ENCODE assay signal across 7 cellular contexts in the genomic region with DNA sequence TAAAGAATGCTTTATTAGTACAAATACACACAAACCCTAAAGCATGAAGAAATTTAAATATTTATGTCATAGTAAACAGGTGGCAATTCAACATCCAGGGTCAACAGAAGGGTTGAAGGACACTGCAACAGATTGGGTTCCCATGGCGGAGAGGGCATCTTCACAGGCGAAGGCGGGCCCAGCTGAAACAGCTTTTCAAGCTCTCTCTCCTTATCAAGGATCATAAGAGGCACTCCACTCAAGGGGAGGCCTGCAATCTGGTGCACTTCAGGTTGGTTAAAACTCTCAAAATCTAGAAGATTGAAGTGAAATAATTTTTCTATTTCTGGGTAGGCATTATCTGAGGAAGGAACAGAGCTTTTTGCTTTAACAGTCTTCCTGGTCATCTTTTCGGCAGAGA. TPM values are rescaled to one million over a fixed set of nuclear protein-coding genes. Genes with fewer than 3 reads are reported as not detected.
"Had no signal": no experiment of that assay in that cellular context is flagged by ENCODE, and none has a peak within 500 bp of the region (broad histone marks: within the 10 kb centered on the region; RNA-seq: fewer than 3 reads in every experiment).

No MANE protein-coding gene starts in this region.

- DNase-seq: H9, HCEC 1CT, IMR-90 had no signal

- H3K4me3 ChIP-seq: GM23338, K562 had no signal

- ATAC-seq: GM23338, K562 had no signal

RNA-seq across cellular contexts. Expression of gene SLC22A8, which starts 16.8 kb away (rescaled TPM):
- total RNA-seq: GM23338, H1, H9, HT-29, IMR-90, K562 had no signal

RNA-seq across cellular contexts. Expression of gene SLC22A6, which starts 47.7 kb away (rescaled TPM):
- total RNA-seq: GM23338, H1, H9, HT-29, IMR-90, K562 had no signal
